ENCODE assay signal across 7 cellular contexts in genomic region chr5:174147012-174147411, GRCh38.
DNase-seq lines count a peak whose midpoint lies in the region; TF ChIP-seq lines count a peak whose summit lies in the region.
"Not testable (repeated sequence)": the region's sequence is repeated elsewhere in the genome, so short reads cannot be mapped to it uniquely, and the experiment has no call there.

No MANE protein-coding gene starts in this region.

- not testable (repeated sequence) for H4K20me1 ChIP-seq in neural cell (ENCODE audit: insufficient read depth)

- not testable (repeated sequence) for H3K36me3 ChIP-seq in neural cell (ENCODE audit: insufficient read depth, low read length)

- not testable (repeated sequence) for H3K4me3 ChIP-seq in dorsolateral prefrontal cortex
- H3K4me3 ChIP-seq in neural cell (ENCODE audit: low read length) = peak overlapping the region; percentile 56

- H3K9me3 ChIP-seq in neural cell (ENCODE audit: low read length) = not testable (repeated sequence)

- not testable (repeated sequence) for H3F3A ChIP-seq in neural cell (ENCODE audit: insufficient read depth, low read length, poor library complexity, severe bottlenecking)

- not testable (repeated sequence) for TF ChIP-seq EP300 in neural cell (conservative IDR thresholded peaks at IDR 0.05; ENCODE audit: poor library complexity, severe bottlenecking)

- not testable (repeated sequence) for H3K27me3 ChIP-seq in dorsolateral prefrontal cortex; neural cell (ENCODE audit: insufficient read depth, low read depth, low read length)

- not testable (repeated sequence) for TF ChIP-seq RAD21 in neural cell (conservative IDR thresholded peaks at IDR 0.05)

- intact Hi-C loops in dorsolateral prefrontal cortex (cut with DNase I) = not testable (repeated sequence)

- H3K9me2 ChIP-seq in neural cell (ENCODE audit: insufficient read depth, low read length) = not testable (repeated sequence)

- H3K27ac ChIP-seq in VCaP (peak overlapping the region; percentile 80), dorsolateral prefrontal cortex (peak overlapping the region in 44 of 59 donors; percentile 67 to 96 (median 90)), neural cell (ENCODE audit: low read length) (peak overlapping the region; percentile 100)

- not testable (repeated sequence) for H3K79me2 ChIP-seq in neural cell (replicated peaks; ENCODE audit: insufficient read depth, low read length)

- H3K4me2 ChIP-seq in neural cell (ENCODE audit: low read length) = not testable (repeated sequence)

- DNase-seq in COR-L47 (lab: John Stamatoyannopoulos, UW) (peak; percentile 62), DMS53 treated with DMSO at 0.1 percent for 48 hours (lab: John Stamatoyannopoulos, UW; ENCODE audit: unreplicated experiment) (peak; percentile 95), NCI-H2029 treated with DMSO at 0.1 percent for 48 hours (lab: John Stamatoyannopoulos, UW) (peak; percentile 78), NCI-H510A treated with DMSO at 0.1 percent for 48 hours (lab: John Stamatoyannopoulos, UW) (peak; percentile 61)
- not testable (repeated sequence) for DNase-seq in dorsolateral prefrontal cortex

- H3K9ac ChIP-seq in neural cell (ENCODE audit: low read length) = peak overlapping the region; percentile 70

- TF ChIP-seq CTCF in VCaP (conservative IDR thresholded peaks at IDR 0.05); dorsolateral prefrontal cortex (IDR thresholded peaks at IDR 0.05 in 54 of 56, conservative IDR thresholded peaks at IDR 0.05 in 2 of 56; ENCODE audit: low read depth in 1 of 56, partially characterized antibody in 56 of 56); neural cell (IDR thresholded peaks at IDR 0.05; ENCODE audit: poor library complexity, severe bottlenecking): not testable (repeated sequence)

- not testable (repeated sequence) for H2AFZ ChIP-seq in neural cell (ENCODE audit: low read depth, low read length)
